ENCODE assay signal across 30 cellular contexts in the genomic region with DNA sequence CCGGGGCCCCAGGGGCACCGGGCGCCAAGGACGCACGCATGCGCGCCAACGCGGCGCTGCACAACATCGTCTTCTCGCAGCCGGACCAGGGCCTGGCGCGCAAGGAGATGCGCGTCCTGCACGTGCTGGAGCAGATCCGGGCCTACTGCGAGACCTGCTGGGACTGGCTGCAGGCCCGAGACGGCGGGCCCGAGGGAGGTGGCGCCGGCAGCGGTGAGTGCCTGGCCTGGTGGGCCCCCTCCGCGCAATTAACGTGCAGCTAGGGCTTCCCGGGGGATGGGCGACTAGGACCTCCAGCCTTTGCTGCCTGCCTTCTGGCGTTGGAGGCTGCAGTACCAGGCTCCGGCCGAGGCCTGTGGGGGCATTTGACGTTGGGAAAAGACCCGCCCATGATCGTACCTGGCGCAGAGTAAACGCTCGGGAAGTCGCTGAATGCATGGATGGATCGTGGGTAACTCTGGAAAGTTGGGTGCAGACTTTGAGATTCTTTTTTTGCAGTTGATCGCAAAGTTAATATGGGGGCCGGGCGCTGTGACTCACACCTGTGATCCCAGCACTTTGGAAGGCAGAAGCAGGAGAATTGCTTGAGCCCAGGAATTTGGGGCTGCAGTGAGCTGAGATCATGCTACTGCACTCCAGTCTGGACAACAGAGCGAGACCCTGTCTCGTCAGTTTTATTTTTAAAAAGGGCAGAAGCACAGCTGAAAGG. TPM values are rescaled to one million over a fixed set of nuclear protein-coding genes. Genes with fewer than 3 reads are reported as not detected.
DNase-seq lines count a peak whose midpoint lies in the region; ATAC-seq, FAIRE-seq and TF ChIP-seq lines count a peak whose summit lies in the region.
"Had no signal": no experiment of that assay in that cellular context is flagged by ENCODE, and none has a peak within 500 bp of the region (broad histone marks: within the 10 kb centered on the region; RNA-seq: fewer than 3 reads in every experiment).

No MANE protein-coding gene starts in this region.

- peaks cover 7% of the 10 kb centered on the region for H3K9me1 ChIP-seq in K562 (ENCODE audit: control insufficient read depth, insufficient read depth, low read length)

- ATAC-seq in K562 (no peak), left lobe of liver (peak; percentile 7)
- ATAC-seq: A549, gastrocnemius medialis, HCT116, left lung, PC-3 had no signal

- H3K27ac ChIP-seq in AG04450 (ENCODE audit: low read depth, low read length) (no peak overlapping the region), K562 (ENCODE audit: extremely low read depth, low read depth, low read length) (no peak overlapping the region)
- H3K27ac ChIP-seq: A549, cardiac muscle cell, gastrocnemius medialis, left lung, tibial artery had no signal

- peaks cover 5 to 75% of the 10 kb centered on the region in 2 experiments; a peak in 4 of 5 replicates for H3K4me1 ChIP-seq in K562 (replicated peaks in 1 of 2; ENCODE audit: control insufficient read depth in 2 of 2, insufficient read depth in 2 of 2, low read length in 2 of 2)
- H3K4me1 ChIP-seq: Caco-2 had no signal

- peaks cover 42% of the 10 kb centered on the region for H3K27me3 ChIP-seq in AG04450 (ENCODE audit: control insufficient read depth, insufficient read depth, low read length)
- H3K27me3 ChIP-seq in K562 (ENCODE audit: control insufficient read depth in 2 of 2, insufficient read depth in 2 of 2, low read length in 2 of 2) = no peaks in the 10 kb centered on the region

- TF ChIP-seq EP300 in K562 (IDR thresholded peaks at IDR 0.05; ENCODE audit: low read length) = no peak

- FAIRE-seq in K562 (lab: Jason Lieb, UNC) (no peak), GM12892 (lab: Jason Lieb, UNC) (no peak)
- FAIRE-seq: A549, endometrium, GM18507, small intestine had no signal

- CTCF ChIA-PET in AG04450 (lab: Charles Lee) (no interaction called here), K562 (lab: Yijun Ruan, JAX; ENCODE audit: low intra/inter-chr PET ratio) (no interaction called here)

- H3K9me3 ChIP-seq in AG04450 (ENCODE audit: control insufficient read depth, insufficient read depth, low read length) (peaks cover 10% of the 10 kb centered on the region; the same call in 1 of the 2 replicates), K562 (replicated peaks; ENCODE audit: control insufficient read depth, insufficient read depth, low read depth, low read length) (no peaks in the 10 kb centered on the region)
- H3K9me3 ChIP-seq: A549, Caco-2, gastrocnemius medialis, left lung, tibial artery had no signal

- H3K4me2 ChIP-seq in K562 (ENCODE audit: insufficient read depth, low read length) = no peak overlapping the region
- H3K4me2 ChIP-seq: A549 had no signal

- H3K4me3 ChIP-seq in AG04450 (ENCODE audit: low read depth, low read length) (no peak overlapping the region), K562 (no peak overlapping the region)
- H3K4me3 ChIP-seq: A549, cardiac muscle cell, gastrocnemius medialis, left lung, tibial artery had no signal

- POLR2A ChIA-PET in AG04450 (lab: Yijun Ruan, JAX) = no interaction called here
- POLR2A ChIA-PET in K562 (lab: Yijun Ruan, JAX) = interaction anchor here (0.5 to 1.5 kb wide), 4 partner anchors 17 to 438 kb away, joined by 3 to 4 read pairs (median 3); partner anchors contain the start of gene CIRBP

- BruUV-seq in K562 (replicated peaks; lab: Mats Ljungman, UMichigan) = no TSS peak

- H3K36me3 ChIP-seq in K562 (ENCODE audit: control insufficient read depth, insufficient read depth, low read length) = peaks cover 6% of the 10 kb centered on the region; the same call in 1 of the 3 replicates
- H3K36me3 ChIP-seq: cardiac muscle cell, gastrocnemius medialis had no signal

- DNase-seq in AG04450 (ENCODE audit: low read depth, low spot score) (no peak), ELR (ENCODE audit: low read depth) (peak; percentile 40), K562 (ENCODE audit: extremely low read depth in 1 of 4, low spot score in 3 of 4) (no peak), left lobe of liver (ENCODE audit: low spot score) (no peak), NCI-H1930 (lab: John Stamatoyannopoulos, UW) (no peak), RPMI8226 (no peak), GM12892 (ENCODE audit: insufficient read length) (no peak)
- no peak for DNase-seq in activated naive CD4-positive, alpha-beta T cell (lab: John Stamatoyannopoulos, UW)
- DNase-seq: activated B cell treated with CpG ODN at 0.5 μM for 24 hours; activated CD4-positive, alpha-beta T cell treated with anti-CD3 and anti-CD28 coated beads, Interleukin-2, amount 50 U/mL, for 4 hours; activated CD8-positive, alpha-beta memory T cell treated with anti-CD3 and anti-CD28 coated beads, Interleukin-2, amount 50 U/mL, for 4 hours; aorta; Caco-2; DMS79 treated with DMSO at 0.1 percent for 48 hours; gastrocnemius medialis; hippocampal formation; Karpas-422; left lung; NCI-H510A; PC-3; SIG-M5; small intestine; stimulated activated CD8-positive, alpha-beta memory T cell treated with anti-CD3 and anti-CD28 coated beads, Interleukin-4, amount 100 ng/mL, for 48 hours; stimulated activated naive CD8-positive, alpha-beta T cell treated with anti-CD3 and anti-CD28 coated beads, Interleukin-15, amount 100 ng/mL, for 72 hours; tibial artery had no signal

- no peak for TF ChIP-seq POLR2A in K562 (conservative IDR thresholded peaks at IDR 0.05)
- no peak for TF ChIP-seq POLR2A in GM12892 (IDR thresholded peaks at IDR 0.05; ENCODE audit: low read depth, low read length)

- peaks cover 25% of the 10 kb centered on the region for H4K20me1 ChIP-seq in K562 (replicated peaks; ENCODE audit: control insufficient read depth, insufficient read depth, low read length)

- H3K79me2 ChIP-seq in K562 (ENCODE audit: control insufficient read depth, insufficient read depth, low read length) = no peaks in the 10 kb centered on the region

- in situ Hi-C loops in K562 (cut with MboI) = loop anchor here (5.0 kb wide), 1 partner anchor 50 kb away; no protein-coding TSS in a partner anchor

- 53% methylated on average over 26 of the region's 48 CpGs for WGBS in K562 (ENCODE audit: insufficient coverage, low coverage, missing lambda C conversion rate)

- H2AFZ ChIP-seq in K562 (ENCODE audit: low read depth, low read length) = no peak overlapping the region

- TF ChIP-seq CTCF in AG04450 (IDR thresholded peaks at IDR 0.05; ENCODE audit: low read depth, low read length) (0 out of 2 replicates have a peak, but pooled peaks have one; percentile 9), K562 (IDR thresholded peaks at IDR 0.05 in 2 of 3, conservative IDR thresholded peaks at IDR 0.05 in 1 of 3; ENCODE audit: insufficient read depth in 2 of 3, low read depth in 1 of 3, low read length in 3 of 3) (no peak)

- no peak for TF ChIP-seq RAD21 in K562 (CRISPR knock-in tag; conservative IDR thresholded peaks at IDR 0.05 in 1 of 2, IDR thresholded peaks at IDR 0.05 in 1 of 2)

- intact Hi-C loops in K562 (cut with micrococcal nuclease) = loop anchor here (5.0 kb wide), 1 partner anchor 55 kb away; the partner anchor contains the start of gene ADAMTSL5

- H3K9ac ChIP-seq in K562 (ENCODE audit: insufficient read depth in 1 of 2, low read depth in 2 of 2, low read length in 2 of 2) = no peak overlapping the region

RNA-seq across cellular contexts. Expression of gene APC2, which starts 7.3 kb away (rescaled TPM):
- polyA plus RNA-seq in AG04450 (2011; rRNA removed) = 0.09 and 0.17 TPM in 2 replicates
- polyA minus RNA-seq in AG04450 (2011; rRNA and poly(A)+ RNA removed) = 0.30 and 0.41 TPM in 2 replicates
- total RNA-seq in K562 (2011; cell fraction: chromatin; rRNA removed; ENCODE audit: low replicate concordance) = 0.56 and 1.4 TPM in 2 replicates
- 0.66 and 1.3 TPM in 2 replicates for total RNA-seq in K562 (2011; cell fraction: nucleolus; rRNA removed)
- 0.44 and 0.53 TPM in 2 replicates for total RNA-seq in K562 (2011; cell fraction: nucleoplasm; rRNA removed)
- total RNA-seq in K562 (2014; rRNA removed) = 0.05 and 0.08 TPM in 2 replicates
- total RNA-seq in K562 (2014; rRNA removed; fragmentation: Illumina TruSeq; extraction: Trizol) = 0.04 TPM in 1 of 2 replicates, not detected in the other
- total RNA-seq in K562 (2015; rRNA removed; fragmentation: Illumina TruSeq; extraction: Trizol) = 0.04 TPM in 1 of 2 replicates, not detected in the other
- 0.27 and 0.40 TPM in 2 replicates for total RNA-seq in K562 (2021)
- polyA plus RNA-seq in K562 (2011; rRNA removed) = 0.01 and 0.06 TPM in 2 replicates
- polyA plus RNA-seq in K562 (2011; cell fraction: cytosol; rRNA removed) = 0.03 and 0.04 TPM in 2 replicates
- 0.13 and 0.21 TPM in 2 replicates for polyA plus RNA-seq in K562 (2011; cell fraction: nucleus; rRNA removed)
- polyA plus RNA-seq in K562 (2012) = 0.43 and 0.48 TPM in 2 replicates
- polyA plus RNA-seq in K562 (2014; fragmentation: Illumina TruSeq; extraction: Trizol) = 0.01 TPM in 2 replicates
- not detected for polyA plus RNA-seq in K562 (2014; fragmentation: Nextera tagmentation; extraction: Ambion mirVana)
- polyA plus RNA-seq in K562 (2014; rRNA removed) = 0.04 and 0.09 TPM in 2 replicates
- 0.06 and 0.07 TPM in 2 replicates for polyA minus RNA-seq in K562 (2011; rRNA and poly(A)+ RNA removed)
- not detected in 2 replicates for polyA minus RNA-seq in K562 (2011; cell fraction: cytosol; rRNA and poly(A)+ RNA removed)
- 0.27 and 0.33 TPM in 2 replicates for polyA minus RNA-seq in K562 (2011; cell fraction: nucleus; rRNA and poly(A)+ RNA removed)
- total RNA-seq in left lobe of liver = 0.13 TPM
- polyA plus RNA-seq in GM12892 (2012; ENCODE audit: missing spikeins) = 0.23 TPM

RNA-seq across cellular contexts. Expression of gene RPS15, which starts 19.0 kb away (rescaled TPM):
- polyA plus RNA-seq in AG04450 (2011; rRNA removed) (596 and 980 TPM in 2 replicates), K562 (2011; rRNA removed) (957 and 1,566 TPM in 2 replicates), K562 (2014; fragmentation: Illumina TruSeq; extraction: Trizol) (912 and 1,907 TPM in 2 replicates), K562 (2014; fragmentation: Nextera tagmentation; extraction: Ambion mirVana) (100 to 1,000 TPM; 605 to 818 TPM), K562 (2014; rRNA removed) (2,791 and 3,285 TPM in 2 replicates)
- polyA minus RNA-seq in AG04450 (2011; rRNA and poly(A)+ RNA removed) = 440 and 566 TPM in 2 replicates
- 72.0 and 238 TPM in 2 replicates for total RNA-seq in K562 (2011; cell fraction: chromatin; rRNA removed; ENCODE audit: low replicate concordance)
- total RNA-seq in K562 (2011; cell fraction: nucleolus; rRNA removed) = 545 and 547 TPM in 2 replicates
- total RNA-seq in K562 (2011; cell fraction: nucleoplasm; rRNA removed) = 383 and 585 TPM in 2 replicates
- total RNA-seq in K562 (2014; rRNA removed) (2,649 and 2,867 TPM in 2 replicates), K562 (2014; rRNA removed; fragmentation: Illumina TruSeq; extraction: Trizol) (407 and 630 TPM in 2 replicates), K562 (2015; rRNA removed; fragmentation: Illumina TruSeq; extraction: Trizol) (1,267 and 1,272 TPM in 2 replicates), K562 (2021) (2,126 and 2,254 TPM in 2 replicates), left lobe of liver (410 TPM)
- 3,186 and 4,296 TPM in 2 replicates for polyA plus RNA-seq in K562 (2011; cell fraction: cytosol; rRNA removed)
- polyA plus RNA-seq in K562 (2011; cell fraction: nucleus; rRNA removed) = 907 and 973 TPM in 2 replicates
- 2,701 and 2,899 TPM in 2 replicates for polyA plus RNA-seq in K562 (2012)
- polyA minus RNA-seq in K562 (2011; rRNA and poly(A)+ RNA removed) = 202 and 239 TPM in 2 replicates
- polyA minus RNA-seq in K562 (2011; cell fraction: cytosol; rRNA and poly(A)+ RNA removed) = 1,242 and 1,610 TPM in 2 replicates
- 152 and 304 TPM in 2 replicates for polyA minus RNA-seq in K562 (2011; cell fraction: nucleus; rRNA and poly(A)+ RNA removed)
- 1,490 TPM for polyA plus RNA-seq in GM12892 (2012; ENCODE audit: missing spikeins)

RNA-seq across cellular contexts. Expression of gene C19orf25, which starts 21.8 kb away (rescaled TPM):
- 14.5 and 17.5 TPM in 2 replicates for polyA plus RNA-seq in AG04450 (2011; rRNA removed)
- 6.3 and 7.8 TPM in 2 replicates for polyA minus RNA-seq in AG04450 (2011; rRNA and poly(A)+ RNA removed)
- 67.3 and 231 TPM in 2 replicates for total RNA-seq in K562 (2011; cell fraction: chromatin; rRNA removed; ENCODE audit: low replicate concordance)
- 138 and 165 TPM in 2 replicates for total RNA-seq in K562 (2011; cell fraction: nucleolus; rRNA removed)
- total RNA-seq in K562 (2011; cell fraction: nucleoplasm; rRNA removed) = 70.2 and 72.2 TPM in 2 replicates
- 79.4 and 86.1 TPM in 2 replicates for total RNA-seq in K562 (2014; rRNA removed)
- total RNA-seq in K562 (2014; rRNA removed; fragmentation: Illumina TruSeq; extraction: Trizol) = 6.5 and 9.6 TPM in 2 replicates
- 40.6 and 42.3 TPM in 2 replicates for total RNA-seq in K562 (2015; rRNA removed; fragmentation: Illumina TruSeq; extraction: Trizol)
- 68.3 and 73.1 TPM in 2 replicates for total RNA-seq in K562 (2021)
- 25.3 and 27.6 TPM in 2 replicates for polyA plus RNA-seq in K562 (2011; rRNA removed)
- polyA plus RNA-seq in K562 (2011; cell fraction: cytosol; rRNA removed) = 55.4 and 125 TPM in 2 replicates
- polyA plus RNA-seq in K562 (2011; cell fraction: nucleus; rRNA removed) = 35.5 and 63.8 TPM in 2 replicates
- polyA plus RNA-seq in K562 (2012) = 46.1 and 46.4 TPM in 2 replicates
- 36.1 and 45.1 TPM in 2 replicates for polyA plus RNA-seq in K562 (2014; fragmentation: Illumina TruSeq; extraction: Trizol)
- polyA plus RNA-seq in K562 (2014; fragmentation: Nextera tagmentation; extraction: Ambion mirVana) = 1 to 10 TPM in 1 of 2 experiments, under 1 TPM in 1; 0.79 to 4.5 TPM
- polyA plus RNA-seq in K562 (2014; rRNA removed) = 96.0 TPM in 2 replicates
- polyA minus RNA-seq in K562 (2011; rRNA and poly(A)+ RNA removed) = 2.2 and 6.5 TPM in 2 replicates
- polyA minus RNA-seq in K562 (2011; cell fraction: cytosol; rRNA and poly(A)+ RNA removed) = 21.9 and 26.5 TPM in 2 replicates
- 18.2 and 20.3 TPM in 2 replicates for polyA minus RNA-seq in K562 (2011; cell fraction: nucleus; rRNA and poly(A)+ RNA removed)
- total RNA-seq in left lobe of liver = 19.2 TPM
- 11.2 TPM for polyA plus RNA-seq in GM12892 (2012; ENCODE audit: missing spikeins)

RNA-seq across cellular contexts. Expression of gene PCSK4, which starts 33.0 kb away (rescaled TPM):
- polyA plus RNA-seq in AG04450 (2011; rRNA removed) = 0.40 TPM in 2 replicates
- 0.48 and 0.55 TPM in 2 replicates for polyA minus RNA-seq in AG04450 (2011; rRNA and poly(A)+ RNA removed)
- total RNA-seq in K562 (2011; cell fraction: chromatin; rRNA removed; ENCODE audit: low replicate concordance) = 10.1 and 40.2 TPM in 2 replicates
- total RNA-seq in K562 (2011; cell fraction: nucleolus; rRNA removed) = 32.6 and 34.9 TPM in 2 replicates
- 10.8 and 20.5 TPM in 2 replicates for total RNA-seq in K562 (2011; cell fraction: nucleoplasm; rRNA removed)
- 2.2 and 3.4 TPM in 2 replicates for total RNA-seq in K562 (2014; rRNA removed)
- 0.29 TPM in 2 replicates for total RNA-seq in K562 (2014; rRNA removed; fragmentation: Illumina TruSeq; extraction: Trizol)
- total RNA-seq in K562 (2015; rRNA removed; fragmentation: Illumina TruSeq; extraction: Trizol) = 1.2 and 1.5 TPM in 2 replicates
- total RNA-seq in K562 (2021) = 5.7 and 7.0 TPM in 2 replicates
- 2.7 and 5.1 TPM in 2 replicates for polyA plus RNA-seq in K562 (2011; rRNA removed)
- 2.9 and 4.0 TPM in 2 replicates for polyA plus RNA-seq in K562 (2011; cell fraction: cytosol; rRNA removed)
- polyA plus RNA-seq in K562 (2011; cell fraction: nucleus; rRNA removed) = 56.5 and 86.1 TPM in 2 replicates
- 6.2 and 8.3 TPM in 2 replicates for polyA plus RNA-seq in K562 (2012)
- polyA plus RNA-seq in K562 (2014; fragmentation: Illumina TruSeq; extraction: Trizol) = 0.85 and 2.2 TPM in 2 replicates
- polyA plus RNA-seq in K562 (2014; fragmentation: Nextera tagmentation; extraction: Ambion mirVana) = under 1 TPM in 1 of 2 experiments, not detected in 1; 0.01 TPM
- polyA plus RNA-seq in K562 (2014; rRNA removed) = 4.8 and 9.1 TPM in 2 replicates
- polyA minus RNA-seq in K562 (2011; rRNA and poly(A)+ RNA removed) = 0.35 and 0.60 TPM in 2 replicates
- polyA minus RNA-seq in K562 (2011; cell fraction: cytosol; rRNA and poly(A)+ RNA removed) = 1.9 and 8.5 TPM in 2 replicates
- polyA minus RNA-seq in K562 (2011; cell fraction: nucleus; rRNA and poly(A)+ RNA removed) = 10.0 and 12.4 TPM in 2 replicates
- total RNA-seq in left lobe of liver = 4.8 TPM
- polyA plus RNA-seq in GM12892 (2012; ENCODE audit: missing spikeins) = 1.00 TPM

RNA-seq across cellular contexts. Expression of gene REEP6, which starts 33.8 kb away (rescaled TPM):
- polyA plus RNA-seq in AG04450 (2011; rRNA removed) (0.84 and 1.1 TPM in 2 replicates), K562 (2011; rRNA removed) (18.4 and 36.3 TPM in 2 replicates), K562 (2014; fragmentation: Illumina TruSeq; extraction: Trizol) (12.7 and 36.9 TPM in 2 replicates), K562 (2014; fragmentation: Nextera tagmentation; extraction: Ambion mirVana) (1 to 10 TPM; 1.2 to 1.9 TPM), K562 (2014; rRNA removed) (31.8 and 34.1 TPM in 2 replicates)
- polyA minus RNA-seq in AG04450 (2011; rRNA and poly(A)+ RNA removed) = 1.1 and 2.5 TPM in 2 replicates
- 24.8 and 67.6 TPM in 2 replicates for total RNA-seq in K562 (2011; cell fraction: chromatin; rRNA removed; ENCODE audit: low replicate concordance)
- 113 and 120 TPM in 2 replicates for total RNA-seq in K562 (2011; cell fraction: nucleolus; rRNA removed)
- total RNA-seq in K562 (2011; cell fraction: nucleoplasm; rRNA removed) = 64.9 and 67.3 TPM in 2 replicates
- total RNA-seq in K562 (2014; rRNA removed) (22.1 and 31.4 TPM in 2 replicates), K562 (2014; rRNA removed; fragmentation: Illumina TruSeq; extraction: Trizol) (5.7 and 7.8 TPM in 2 replicates), K562 (2015; rRNA removed; fragmentation: Illumina TruSeq; extraction: Trizol) (12.2 and 14.5 TPM in 2 replicates), K562 (2021) (64.2 and 66.3 TPM in 2 replicates), left lobe of liver (118 TPM)
- polyA plus RNA-seq in K562 (2011; cell fraction: cytosol; rRNA removed) = 26.8 and 94.4 TPM in 2 replicates
- polyA plus RNA-seq in K562 (2011; cell fraction: nucleus; rRNA removed) = 24.1 and 41.5 TPM in 2 replicates
- 43.3 and 57.4 TPM in 2 replicates for polyA plus RNA-seq in K562 (2012)
- polyA minus RNA-seq in K562 (2011; rRNA and poly(A)+ RNA removed) = 11.2 and 16.1 TPM in 2 replicates
- 42.9 and 55.0 TPM in 2 replicates for polyA minus RNA-seq in K562 (2011; cell fraction: cytosol; rRNA and poly(A)+ RNA removed)
- polyA minus RNA-seq in K562 (2011; cell fraction: nucleus; rRNA and poly(A)+ RNA removed) = 9.6 and 11.7 TPM in 2 replicates
- 0.45 TPM for polyA plus RNA-seq in GM12892 (2012; ENCODE audit: missing spikeins)
